In genomic region chr3:152402698-152403456, GRCh38 we compare ENCODE assay signal across 8 cellular contexts.
DNase-seq lines count a peak whose midpoint lies in the region; ATAC-seq and TF ChIP-seq lines count a peak whose summit lies in the region.

No MANE protein-coding gene starts in this region.

- 43 to 44% methylated on average over 5 of the region's 5 CpGs for WGBS in lung, 2 donors

- H3K9me3 Mint-ChIP-seq in HFFc6, result no peaks in the 10 kb centered on the region
- no peaks in the 10 kb centered on the region for H3K9me3 Mint-ChIP-seq in activated naive CD4-positive, alpha-beta T cell treated with anti-CD3 and anti-CD28 coated beads, Interleukin-2, amount 50 U/mL, for 72 hours

- H3K9me3 ChIP-seq in lung (ENCODE audit: control insufficient read depth in 2 of 2, insufficient read depth in 1 of 2, low read length in 1 of 2), result no peaks in the 10 kb centered on the region

- peak overlapping the region; percentile 38 for H3K4me3 Mint-ChIP-seq in HFFc6

- no peaks in the 10 kb centered on the region for H3K36me3 ChIP-seq in lung (ENCODE audit: control insufficient read depth in 2 of 2, insufficient read depth in 2 of 2, low read length in 2 of 2)

- H3K4me3 ChIP-seq in AG10803 (ENCODE audit: low read length), result no peak overlapping the region
- no peak overlapping the region for H3K4me3 ChIP-seq in lung

- H3K27ac Mint-ChIP-seq in HFFc6, result peak overlapping the region; percentile 82
- H3K27ac Mint-ChIP-seq in activated naive CD4-positive, alpha-beta T cell treated with anti-CD3 and anti-CD28 coated beads, Interleukin-2, amount 50 U/mL, for 72 hours, result peak overlapping the region; percentile 79 to 93

- peaks cover 6 to 42% of the 10 kb centered on the region in 2 donors for H3K4me1 ChIP-seq in lung (ENCODE audit: control insufficient read depth in 2 of 2, insufficient read depth in 2 of 2, low read length in 2 of 2)

- peak; percentile 89 to 90 for ATAC-seq in activated naive CD4-positive, alpha-beta T cell treated with anti-CD3 and anti-CD28 coated beads, Interleukin-2, amount 50 U/mL, for 72 hours
- ATAC-seq in lung (ENCODE audit: insufficient read depth, low FRiP score), result peak; percentile 64

- DNase-seq in AG10803 (ENCODE audit: low read depth), result peak; percentile 20
- no peak for DNase-seq in HFFc6
- DNase-seq in activated naive CD4-positive, alpha-beta T cell treated with anti-CD3 and anti-CD28 coated beads, Interleukin-2, amount 50 U/mL, for 72 hours (ENCODE audit: low spot score in 2 of 2), result no peak
- no peak for DNase-seq in lung (ENCODE audit: low spot score)
- no peak for DNase-seq in SW480 (ENCODE audit: low spot score)
- DNase-seq in stimulated activated CD4-positive, alpha-beta T cell treated with anti-CD3 and anti-CD28 coated beads, Interleukin-15, amount 100 ng/mL, for 24 hours, result no peak
- DNase-seq in HPDE6-E6E7 (ENCODE audit: extremely low spot score), result no peak
- no peak for DNase-seq in effector CD8-positive, alpha-beta T cell (lab: John Stamatoyannopoulos, UW)

- TF ChIP-seq CTCF in AG10803 (conservative IDR thresholded peaks at IDR 0.05; ENCODE audit: low read length), result no peak
- TF ChIP-seq CTCF in HFFc6 (IDR thresholded peaks at IDR 0.05), result no peak
- TF ChIP-seq CTCF in lung (IDR thresholded peaks at IDR 0.05; ENCODE audit: control extremely low read depth, extremely low read depth), result no peak

- H3K36me3 Mint-ChIP-seq in HFFc6 (ENCODE audit: low read depth), result peaks cover 31% of the 10 kb centered on the region
- H3K36me3 Mint-ChIP-seq in activated naive CD4-positive, alpha-beta T cell treated with anti-CD3 and anti-CD28 coated beads, Interleukin-2, amount 50 U/mL, for 72 hours, result peaks cover 0 to 36% of the 10 kb centered on the region in 2 donors

- H3K4me1 Mint-ChIP-seq in HFFc6 (ENCODE audit: low read depth), result peaks cover 96% of the 10 kb centered on the region

- peaks cover 12% of the 10 kb centered on the region; the same call in 1 of the 2 replicates for H3K27me3 Mint-ChIP-seq in HFFc6 (ENCODE audit: insufficient read depth)

- H3K27me3 ChIP-seq in lung (ENCODE audit: control insufficient read depth, insufficient read depth), result no peaks in the 10 kb centered on the region

- peak overlapping the region; percentile 67 to 83 for H3K27ac ChIP-seq in lung (ENCODE audit: low read depth in 1 of 2, low read length in 1 of 2)
